In the genomic region with DNA sequence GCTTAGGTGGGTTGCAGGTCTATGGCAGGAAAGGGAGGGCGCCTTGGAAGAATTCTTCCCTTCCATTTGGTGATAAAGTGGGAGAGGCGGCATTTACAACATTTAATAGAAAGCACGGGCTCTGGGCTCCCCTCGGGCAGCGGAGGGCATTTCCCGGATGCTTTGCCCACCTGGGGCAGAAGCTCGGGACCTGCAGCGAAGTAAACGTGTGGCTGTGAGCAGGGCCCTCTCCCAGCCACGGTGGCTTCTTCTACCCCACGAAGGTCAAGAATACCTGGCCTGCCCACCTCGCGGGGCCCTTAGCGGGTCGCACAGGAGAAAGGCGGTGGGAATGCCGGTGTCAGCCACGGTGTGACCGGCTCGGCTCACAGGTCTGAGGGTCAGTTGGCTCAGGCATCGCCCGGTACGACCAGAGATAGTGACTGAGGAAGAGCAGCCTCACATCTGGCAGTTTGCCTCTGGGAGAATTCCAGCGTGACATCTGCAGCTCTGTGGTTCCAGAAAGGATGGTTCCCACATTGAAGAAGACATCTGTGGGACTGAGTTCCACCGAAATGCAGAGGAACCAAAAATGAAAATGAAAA, we compare ENCODE assay signal across 1 cellular context.
TF ChIP-seq lines count a peak whose summit lies in the region.

No MANE protein-coding gene starts in this region.

TF ChIP-seq in K562, 482 proteins besides CTCF, POLR2A, EP300 and RAD21:
- TF ChIP-seq PHF8 (IDR thresholded peaks at IDR 0.05; ENCODE audit: borderline replicate concordance, low read length) (0 out of 2 replicates have a peak, but pooled peaks have one; percentile 11), FOSL1 (tag; conservative IDR thresholded peaks at IDR 0.05) (peak; percentile 70; the same call in 1 of the 2 replicates), HMGN3 (IDR thresholded peaks at IDR 0.05; ENCODE audit: borderline replicate concordance, extremely low read depth, insufficient read length, low read depth, low read length) (peak; percentile 14)
- TF ChIP-seq, protein P1, sequence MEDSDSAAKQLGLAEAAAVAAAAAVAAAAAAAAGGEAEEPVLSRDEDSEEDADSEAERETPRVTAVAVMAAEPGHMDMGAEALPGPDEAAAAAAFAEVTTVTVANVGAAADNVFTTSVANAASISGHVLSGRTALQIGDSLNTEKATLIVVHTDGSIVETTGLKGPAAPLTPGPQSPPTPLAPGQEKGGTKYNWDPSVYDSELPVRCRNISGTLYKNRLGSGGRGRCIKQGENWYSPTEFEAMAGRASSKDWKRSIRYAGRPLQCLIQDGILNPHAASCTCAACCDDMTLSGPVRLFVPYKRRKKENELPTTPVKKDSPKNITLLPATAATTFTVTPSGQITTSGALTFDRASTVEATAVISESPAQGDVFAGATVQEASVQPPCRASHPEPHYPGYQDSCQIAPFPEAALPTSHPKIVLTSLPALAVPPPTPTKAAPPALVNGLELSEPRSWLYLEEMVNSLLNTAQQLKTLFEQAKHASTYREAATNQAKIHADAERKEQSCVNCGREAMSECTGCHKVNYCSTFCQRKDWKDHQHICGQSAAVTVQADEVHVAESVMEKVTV (CRISPR knock-in tag; IDR thresholded peaks at IDR 0.05): no peak
